ENCODE assay signal across 8 cellular contexts in genomic region chr3:19295208-19295607, GRCh38.
"Had no signal": no experiment of that assay in that cellular context is flagged by ENCODE, and none has a peak within 500 bp of the region (broad histone marks: within the 10 kb centered on the region; RNA-seq: fewer than 3 reads in every experiment).

No MANE protein-coding gene starts in this region.

- H3K9me3 ChIP-seq: HAP-1 had no signal

- DNase-seq: GM23248, GOT3, HCEC 1CT, HFFc6 had no signal

- H3K4me1 ChIP-seq: HAP-1 had no signal

- H3K4me3 Mint-ChIP-seq: GM23338, HFFc6 had no signal

- FAIRE-seq: H54 had no signal

- H3K36me3 ChIP-seq: HAP-1 had no signal

- H3K9me3 Mint-ChIP-seq: GM23338 had no signal

- H3K27ac Mint-ChIP-seq: HFFc6 had no signal

- ATAC-seq: GM23338, HCT116 had no signal

- H3K27ac ChIP-seq: GM23248 had no signal

- H3K4me3 ChIP-seq: GM23248, GM23338, HAP-1 had no signal

- H3K9ac ChIP-seq: GM23248 had no signal

- H2AFZ ChIP-seq: GM23248, GM23338 had no signal
